In the genomic region with DNA sequence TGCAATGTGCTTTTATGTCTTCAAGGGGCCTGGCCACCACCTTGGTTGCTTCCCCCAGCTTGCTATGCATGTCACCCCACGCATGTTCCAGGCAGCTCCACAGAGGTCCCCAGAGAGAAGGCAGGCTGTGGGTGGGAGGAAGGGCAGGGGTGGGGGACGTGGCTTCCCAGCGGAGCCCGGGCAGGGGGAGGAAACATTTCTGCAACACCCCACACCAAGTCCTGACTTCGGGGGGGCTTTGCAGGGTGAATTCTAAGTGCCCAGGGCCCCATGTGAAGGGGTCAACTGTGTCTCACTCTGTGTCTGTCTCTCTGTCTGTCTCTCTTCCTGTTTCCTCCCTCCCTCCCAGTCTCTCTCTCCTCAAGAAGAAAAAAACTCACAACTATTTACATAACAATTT, we compare ENCODE assay signal across 13 cellular contexts. TPM values are rescaled to one million over a fixed set of nuclear protein-coding genes. Genes with fewer than 3 reads are reported as not detected.
A peak's percentile ranks its signal among the peaks of the same experiment; 100 is the strongest.
DNase-seq lines count a peak whose midpoint lies in the region; ATAC-seq and TF ChIP-seq lines count a peak whose summit lies in the region.
"Had no signal": no experiment of that assay in that cellular context is flagged by ENCODE, and none has a peak within 500 bp of the region (broad histone marks: within the 10 kb centered on the region; RNA-seq: fewer than 3 reads in every experiment).

No MANE protein-coding gene starts in this region.

- H3K4me3 ChIP-seq in HEK293 (ENCODE audit: low read depth, low read length) (no peak overlapping the region), cardiac fibroblast (replicated peaks in 1 of 2; ENCODE audit: low read depth in 2 of 2, low read length in 2 of 2) (no peak overlapping the region), thoracic aorta (peak overlapping the region; percentile 2), PC-3 (ENCODE audit: low read length) (no peak overlapping the region)

- H3F3A ChIP-seq in PC-3 (ENCODE audit: low read length, unreplicated experiment): no peaks in the 10 kb centered on the region

- ATAC-seq in thoracic aorta (ENCODE audit: insufficient number of reproducible peaks, low FRiP score, low read depth): no peak
- no peak for ATAC-seq in PC-3
- no peak for ATAC-seq in GM19463 (IDR thresholded peaks at IDR 0.05; ENCODE audit: unreplicated experiment)

- peak; percentile 50 to 67 for DNase-seq in cardiac fibroblast (ENCODE audit: low read depth in 2 of 2)
- DNase-seq in iris pigment epithelial cell (ENCODE audit: low read depth): peak; percentile 55
- DNase-seq in thoracic aorta (ENCODE audit: low spot score): no peak
- DNase-seq in G401 (ENCODE audit: low spot score): no peak
- no peak for DNase-seq in PC-3
- DNase-seq: activated gamma-delta T cell; central memory CD4-positive, alpha-beta T cell; islet precursor cell; NCI-H1694 treated with DMSO at 0.1 percent for 48 hours; SW 1271 had no signal

- H3K36me3 ChIP-seq in HEK293 (ENCODE audit: control insufficient read depth in 2 of 2, insufficient read depth in 1 of 2, low read length in 2 of 2) (no peaks in the 10 kb centered on the region; a peak in 1 of 3 replicates), thoracic aorta (no peaks in the 10 kb centered on the region), PC-3 (ENCODE audit: low read depth, low read length) (no peaks in the 10 kb centered on the region)
- H3K36me3 ChIP-seq: neutrophil had no signal

- BruUV-seq in PC-3 (replicated peaks; lab: Mats Ljungman, UMichigan): no TSS peak

- H3K9ac ChIP-seq in PC-3 (ENCODE audit: low read length): no peak overlapping the region

- CTCF ChIA-PET in HEK293 (lab: Yijun Ruan, JAX): interaction anchor here (0.7 to 0.9 kb wide), 2 partner anchors 92 to 406 kb away, joined by 3 to 5 read pairs; no protein-coding TSS in a partner anchor
- CTCF ChIA-PET in PC-3 (lab: Charles Lee): no interaction called here

- in situ Hi-C loops in G401 (cut with HindIII; ENCODE audit: low sequenced_read_pairs): no loop called here

- H2AFZ ChIP-seq in PC-3 (ENCODE audit: low read length): no peak overlapping the region

- no peak overlapping the region for H3K4me2 ChIP-seq in PC-3 (ENCODE audit: low read length)

- H3K27ac ChIP-seq in HEK293 (ENCODE audit: extremely low read depth, low read depth, low read length) (no peak overlapping the region), thoracic aorta (peak overlapping the region; percentile 90 to 93), PC-3 (ENCODE audit: low read length) (no peak overlapping the region)
- H3K27ac ChIP-seq: neutrophil had no signal

- H3K4me1 ChIP-seq in HEK293 (ENCODE audit: control insufficient read depth, insufficient read depth, low read length) (peaks cover 10% of the 10 kb centered on the region), thoracic aorta (ENCODE audit: control insufficient read depth in 1 of 2, low read depth in 2 of 2) (peaks cover 16 to 62% of the 10 kb centered on the region in 2 donors), PC-3 (ENCODE audit: insufficient read depth, low read length) (peaks cover 2% of the 10 kb centered on the region)

- H3K27me3 ChIP-seq in thoracic aorta (replicated peaks; ENCODE audit: insufficient read depth) (no peaks in the 10 kb centered on the region), PC-3 (ENCODE audit: low read length) (no peaks in the 10 kb centered on the region)

- POLR2A ChIA-PET in HEK293 (lab: Yijun Ruan, JAX): interaction anchor here (0.6 to 0.8 kb wide), 2 partner anchors 35 to 38 kb away, joined by 6 to 9 read pairs; no protein-coding TSS in a partner anchor
- POLR2A ChIA-PET in PC-3 (lab: Charles Lee; ENCODE audit: unreplicated experiment): no interaction called here

- intact Hi-C loops in PC-3 (cut with micrococcal nuclease): no loop called here

- TF ChIP-seq CTCF in HEK293 (tag by site-specific recombination; IDR thresholded peaks at IDR 0.05) (no peak), cardiac fibroblast (IDR thresholded peaks at IDR 0.05; ENCODE audit: low read depth, low read length) (no peak), thoracic aorta (IDR thresholded peaks at IDR 0.05) (no peak), PC-3 (conservative IDR thresholded peaks at IDR 0.05; ENCODE audit: low read depth, low read length) (no peak)

- peaks cover 4% of the 10 kb centered on the region for H3K9me3 ChIP-seq in HEK293 (ENCODE audit: control insufficient read depth, insufficient read depth, low read depth, low read length)
- H3K9me3 ChIP-seq in thoracic aorta: no peaks in the 10 kb centered on the region
- no peaks in the 10 kb centered on the region for H3K9me3 ChIP-seq in PC-3 (ENCODE audit: low read length)
- H3K9me3 ChIP-seq: neutrophil had no signal

- no peaks in the 10 kb centered on the region for H3K9me2 ChIP-seq in PC-3 (replicated peaks; ENCODE audit: low read length)

- no peaks in the 10 kb centered on the region for H4K20me1 ChIP-seq in PC-3 (ENCODE audit: low read length)

- no peaks in the 10 kb centered on the region for H3K79me2 ChIP-seq in PC-3 (ENCODE audit: low read length)

TF ChIP-seq in HEK293, 187 proteins besides CTCF, POLR2A, EP300 and RAD21 (continues in another document):
- TF ChIP-seq ATF2 (tag by site-specific recombination; IDR thresholded peaks at IDR 0.05; ENCODE audit: low read depth): no peak
- TF ChIP-seq ZBTB20 (tag by site-specific recombination; IDR thresholded peaks at IDR 0.05): no peak
- TF ChIP-seq ZNF366 (tag by site-specific recombination; conservative IDR thresholded peaks at IDR 0.05): peak; percentile 34; the same call in 1 of the 2 replicates
- no peak for TF ChIP-seq ZNF140 (tag by site-specific recombination; IDR thresholded peaks at IDR 0.05)
- TF ChIP-seq REST (tag by site-specific recombination; IDR thresholded peaks at IDR 0.05): no peak
- TF ChIP-seq GLIS1 (tag by site-specific recombination; IDR thresholded peaks at IDR 0.05): peak; percentile 89
- TF ChIP-seq, protein P1, sequence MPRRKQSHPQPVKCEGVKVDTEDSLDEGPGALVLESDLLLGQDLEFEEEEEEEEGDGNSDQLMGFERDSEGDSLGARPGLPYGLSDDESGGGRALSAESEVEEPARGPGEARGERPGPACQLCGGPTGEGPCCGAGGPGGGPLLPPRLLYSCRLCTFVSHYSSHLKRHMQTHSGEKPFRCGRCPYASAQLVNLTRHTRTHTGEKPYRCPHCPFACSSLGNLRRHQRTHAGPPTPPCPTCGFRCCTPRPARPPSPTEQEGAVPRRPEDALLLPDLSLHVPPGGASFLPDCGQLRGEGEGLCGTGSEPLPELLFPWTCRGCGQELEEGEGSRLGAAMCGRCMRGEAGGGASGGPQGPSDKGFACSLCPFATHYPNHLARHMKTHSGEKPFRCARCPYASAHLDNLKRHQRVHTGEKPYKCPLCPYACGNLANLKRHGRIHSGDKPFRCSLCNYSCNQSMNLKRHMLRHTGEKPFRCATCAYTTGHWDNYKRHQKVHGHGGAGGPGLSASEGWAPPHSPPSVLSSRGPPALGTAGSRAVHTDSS (tag by site-specific recombination; IDR thresholded peaks at IDR 0.05): no peak
- TF ChIP-seq HOXD13 (CRISPR knock-in tag; IDR thresholded peaks at IDR 0.05; ENCODE audit: borderline replicate concordance): no peak
- TF ChIP-seq ZNF211 (tag by site-specific recombination; IDR thresholded peaks at IDR 0.05; ENCODE audit: low read depth): no peak
- peak; percentile 78 for TF ChIP-seq ZFHX2 (tag by site-specific recombination; conservative IDR thresholded peaks at IDR 0.05)
- no peak for TF ChIP-seq ZSCAN23 (tag by site-specific recombination; IDR thresholded peaks at IDR 0.05)

RNA-seq across cellular contexts. Expression of gene LTBP4, which starts 39.6 kb away (rescaled TPM):
- 100 to 1,000 TPM; 687 to 905 TPM for total RNA-seq in thoracic aorta
- total RNA-seq in G401 (2014; rRNA removed; shearing (Covaris generic)): 54.8 and 64.4 TPM in 2 replicates
- 8.9 and 16.7 TPM in 2 replicates for total RNA-seq in PC-3 (2014; rRNA removed)

RNA-seq across cellular contexts. Expression of gene NUMBL, which starts 49.7 kb away (rescaled TPM):
- 100 to 1,000 TPM; 101 to 133 TPM for total RNA-seq in thoracic aorta
- total RNA-seq in G401 (2014; rRNA removed; shearing (Covaris generic)): 18.5 and 25.1 TPM in 2 replicates
- 14.5 and 21.4 TPM in 2 replicates for total RNA-seq in PC-3 (2014; rRNA removed)

Comparison
In these comparisons a context has a peak if more than half of its experiments do, and no peak if none do; other contexts are left out.
1. H3K27ac ChIP-seq: peak in thoracic aorta (2 of 2); none in HEK293 (single experiment) and PC-3 (single experiment).
2. DNase-seq: peak in cardiac fibroblast (2 of 2) and iris pigment epithelial cell (single experiment); none in thoracic aorta (single experiment), G401 (single experiment) and PC-3 (single experiment).
3. RNA of gene LTBP4, which starts 39.6 kb away (total RNA-seq): 687 to 905 TPM in thoracic aorta; 54.8 to 64.4 TPM in G401 and 8.9 to 16.7 TPM in PC-3; every median in the first group is over 10 times any median in the second.